Comparison of ENCODE assay signal across 13 cellular contexts in the genomic region with DNA sequence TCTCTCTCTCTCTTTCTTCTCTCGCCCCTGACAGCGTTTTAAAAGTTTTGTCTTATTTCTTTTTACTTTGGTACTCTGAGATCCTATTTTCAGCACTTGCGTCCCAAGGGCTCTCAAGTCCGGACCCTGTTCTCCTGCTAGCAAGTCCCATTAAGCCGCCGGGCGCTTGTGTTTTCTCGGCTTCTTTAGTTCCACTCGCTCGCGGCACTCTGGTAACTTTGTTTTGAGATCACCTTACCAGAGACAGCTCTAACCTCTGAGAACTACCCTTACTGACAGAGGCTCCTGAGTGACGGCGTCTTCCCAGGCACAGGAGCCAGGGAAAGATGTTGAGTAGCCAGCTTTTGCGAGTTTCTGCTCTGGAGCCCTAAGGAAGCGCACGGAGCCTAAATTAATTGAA. TPM values are rescaled to one million over a fixed set of nuclear protein-coding genes. Genes with fewer than 3 reads are reported as not detected.
DNase-seq lines count a peak whose midpoint lies in the region; ATAC-seq and TF ChIP-seq lines count a peak whose summit lies in the region.
"Had no signal": no experiment of that assay in that cellular context is flagged by ENCODE, and none has a peak within 500 bp of the region (broad histone marks: within the 10 kb centered on the region; RNA-seq: fewer than 3 reads in every experiment).

No MANE protein-coding gene starts in this region.

- H3K4me3 Mint-ChIP-seq in neural crest cell (peak overlapping the region; percentile 28), immature natural killer cell (no peak overlapping the region)
- no peak overlapping the region for H3K4me3 Mint-ChIP-seq in stimulated activated naive CD8-positive, alpha-beta T cell treated with anti-CD3 and anti-CD28 coated beads, Interleukin-15, amount 100 ng/mL, for 72 hours

- DNase-seq in ACHN (peak; percentile 16), left ventricle myocardium superior (peak; percentile 27), neural crest cell (ENCODE audit: low read depth, low spot score) (no peak), immature natural killer cell (no peak), NCI-H1092 (lab: John Stamatoyannopoulos, UW) (no peak)
- no peak for DNase-seq in stimulated activated naive CD8-positive, alpha-beta T cell treated with anti-CD3 and anti-CD28 coated beads, Interleukin-15, amount 100 ng/mL, for 72 hours
- DNase-seq: activated CD4-positive, alpha-beta T cell treated with anti-CD3 and anti-CD28 coated beads for 4 hours; activated effector memory CD4-positive, alpha-beta T cell treated with anti-CD3 and anti-CD28 coated beads, Interleukin-2, amount 50 U/mL, for 16 hours; NK-92 treated with Interleukin-12 subunit alpha and Interleukin-12 subunit beta, amount 100 ng/mL, for 24 hours had no signal

- H3K27ac Mint-ChIP-seq in neural crest cell (ENCODE audit: unreplicated experiment) (no peak overlapping the region), immature natural killer cell (no peak overlapping the region)
- no peak overlapping the region for H3K27ac Mint-ChIP-seq in stimulated activated naive CD8-positive, alpha-beta T cell treated with anti-CD3 and anti-CD28 coated beads, Interleukin-15, amount 100 ng/mL, for 72 hours

- intact Hi-C loops in left ventricle myocardium superior (cut with micrococcal nuclease): no loop called here

- H3K27me3 Mint-ChIP-seq in neural crest cell (ENCODE audit: low read depth): peaks cover 65% of the 10 kb centered on the region
- peaks cover 5 to 13% (median 11%) of the 10 kb centered on the region in 3 donors for H3K27me3 Mint-ChIP-seq in immature natural killer cell (ENCODE audit: low read depth in 3 of 3)
- H3K27me3 Mint-ChIP-seq in stimulated activated naive CD8-positive, alpha-beta T cell treated with anti-CD3 and anti-CD28 coated beads, Interleukin-15, amount 100 ng/mL, for 72 hours: peaks cover 65% of the 10 kb centered on the region

- H3K4me1 Mint-ChIP-seq in neural crest cell (peaks cover 7% of the 10 kb centered on the region), immature natural killer cell (no peaks in the 10 kb centered on the region)
- H3K4me1 Mint-ChIP-seq in stimulated activated naive CD8-positive, alpha-beta T cell treated with anti-CD3 and anti-CD28 coated beads, Interleukin-15, amount 100 ng/mL, for 72 hours: no peaks in the 10 kb centered on the region

- in situ Hi-C loops in ACHN (cut with HindIII; ENCODE audit: low pct_ligation_motif_present, low pct_unique_long_range_greater_than_20kb, low sequenced_read_pairs): no loop called here

- H3K9me3 Mint-ChIP-seq in neural crest cell: no peaks in the 10 kb centered on the region
- peaks cover 3 to 48% (median 14%) of the 10 kb centered on the region in 6 donors for H3K9me3 Mint-ChIP-seq in immature natural killer cell
- peaks cover 0 to 7% of the 10 kb centered on the region in 2 donors for H3K9me3 Mint-ChIP-seq in stimulated activated naive CD8-positive, alpha-beta T cell treated with anti-CD3 and anti-CD28 coated beads, Interleukin-15, amount 100 ng/mL, for 72 hours

- ATAC-seq in left ventricle myocardium superior (no peak), HG02678 (IDR thresholded peaks at IDR 0.05; ENCODE audit: unreplicated experiment) (no peak)
- ATAC-seq in stimulated activated naive CD8-positive, alpha-beta T cell treated with anti-CD3 and anti-CD28 coated beads, Interleukin-15, amount 100 ng/mL, for 72 hours: no peak
- ATAC-seq: gastroesophageal sphincter had no signal

- TF ChIP-seq CTCF in VCaP (conservative IDR thresholded peaks at IDR 0.05) (no peak), neural crest cell (conservative IDR thresholded peaks at IDR 0.05) (no peak)

- H3K36me3 Mint-ChIP-seq in neural crest cell (ENCODE audit: low read depth) (no peaks in the 10 kb centered on the region), immature natural killer cell (peaks cover 0 to 5% (median 0%) of the 10 kb centered on the region in 3 donors)

- peak overlapping the region; percentile 74; the same call in 1 of the 2 replicates for H3K27ac ChIP-seq in VCaP
- H3K27ac ChIP-seq: gastroesophageal sphincter had no signal

RNA-seq across cellular contexts. Expression of gene MYF5, which starts 2.7 kb away (rescaled TPM):
- total RNA-seq in left ventricle myocardium superior: not detected
- total RNA-seq in neural crest cell: not detected in 2 replicates
- not detected for polyA plus RNA-seq in immature natural killer cell
- total RNA-seq: gastroesophageal sphincter, ureter had no signal

RNA-seq across cellular contexts. Expression of gene MYF6, which starts 6.6 kb away (rescaled TPM):
- total RNA-seq in left ventricle myocardium superior: not detected
- not detected in 2 replicates for total RNA-seq in neural crest cell
- not detected for polyA plus RNA-seq in immature natural killer cell
- total RNA-seq: gastroesophageal sphincter, ureter had no signal

Comparison
In these comparisons a context has a peak if more than half of its experiments do, and no peak if none do; other contexts are left out.
1. DNase-seq: peak in ACHN (single experiment) and left ventricle myocardium superior (single experiment); none in neural crest cell (single experiment), immature natural killer cell (0 of 3), NCI-H1092 (single experiment) and stimulated activated naive CD8-positive, alpha-beta T cell treated with anti-CD3 and anti-CD28 coated beads, Interleukin-15, amount 100 ng/mL, for 72 hours (0 of 2).